ENCODE assay signal across 8 cellular contexts in genomic region chr12:52903855-52904508, GRCh38. TPM values are rescaled to one million over a fixed set of nuclear protein-coding genes. Genes with fewer than 3 reads are reported as not detected.
A peak's percentile ranks its signal among the peaks of the same experiment; 100 is the strongest.
DNase-seq lines count a peak whose midpoint lies in the region; ATAC-seq and TF ChIP-seq lines count a peak whose summit lies in the region.

No MANE protein-coding gene starts in this region.

- H3K9me3 ChIP-seq in Karpas-422 (ENCODE audit: low read length), result no peaks in the 10 kb centered on the region

- no peaks in the 10 kb centered on the region for H3K9me3 Mint-ChIP-seq in activated CD4-positive, alpha-beta T cell treated with anti-CD3 and anti-CD28 coated beads, Interleukin-2, amount 10 ng/mL, durations not matched to agents 24 days and 14 days
- no peaks in the 10 kb centered on the region for H3K9me3 Mint-ChIP-seq in naive thymus-derived CD8-positive, alpha-beta T cell

- no peaks in the 10 kb centered on the region for H3K79me2 ChIP-seq in Karpas-422 (ENCODE audit: low read length)

- ATAC-seq in naive thymus-derived CD8-positive, alpha-beta T cell, result peak; percentile 60 to 71

- H4K20me1 ChIP-seq in Karpas-422 (ENCODE audit: insufficient read depth, low read depth, low read length), result no peaks in the 10 kb centered on the region

- DNase-seq in SHP77 (lab: John Stamatoyannopoulos, UW) (peak; percentile 46 to 49), SHP77 treated with DMSO at 0.1 percent for 48 hours (lab: John Stamatoyannopoulos, UW) (no peak), epithelial cell of esophagus (ENCODE audit: low read depth) (no peak), Karpas-422 (no peak), cerebellar cortex (ENCODE audit: low spot score) (no peak)
- peak; percentile 70 for DNase-seq in activated CD4-positive, alpha-beta T cell treated with anti-CD3 and anti-CD28 coated beads, Interleukin-2, amount 10 ng/mL, durations not matched to agents 24 days and 14 days
- peak in 8 of 10 donors; percentile 13 to 51 (median 28) for DNase-seq in naive thymus-derived CD8-positive, alpha-beta T cell

- TF ChIP-seq CTCF in epithelial cell of esophagus (IDR thresholded peaks at IDR 0.05; ENCODE audit: insufficient read depth, low read depth, low read length, missing control alignments), result no peak

- peak overlapping the region; percentile 72 for H3K4me3 ChIP-seq in epithelial cell of esophagus (ENCODE audit: low read length)
- no peak overlapping the region for H3K4me3 ChIP-seq in Karpas-422 (ENCODE audit: low read length)

- intact Hi-C loops in activated CD4-positive, alpha-beta T cell treated with anti-CD3 and anti-CD28 coated beads, Interleukin-2, amount 10 ng/mL, durations not matched to agents 24 days and 14 days (cut with micrococcal nuclease), result no loop called here

- H3K27ac ChIP-seq in Karpas-422 (ENCODE audit: low read length), result no peak overlapping the region

- H3K4me3 Mint-ChIP-seq in activated CD4-positive, alpha-beta T cell treated with anti-CD3 and anti-CD28 coated beads, Interleukin-2, amount 10 ng/mL, durations not matched to agents 24 days and 14 days, result peak overlapping the region; percentile 57
- H3K4me3 Mint-ChIP-seq in naive thymus-derived CD8-positive, alpha-beta T cell, result peak overlapping the region; percentile 65 to 83 (median 78)

- TF ChIP-seq RAD21 in Ishikawa (IDR thresholded peaks at IDR 0.05; ENCODE audit: low read depth), result no peak

- H3K4me1 Mint-ChIP-seq in activated CD4-positive, alpha-beta T cell treated with anti-CD3 and anti-CD28 coated beads, Interleukin-2, amount 10 ng/mL, durations not matched to agents 24 days and 14 days, result peaks cover 3% of the 10 kb centered on the region
- peaks cover 8 to 27% (median 20%) of the 10 kb centered on the region in 4 donors for H3K4me1 Mint-ChIP-seq in naive thymus-derived CD8-positive, alpha-beta T cell

- peak overlapping the region; percentile 67 for H3K27ac Mint-ChIP-seq in activated CD4-positive, alpha-beta T cell treated with anti-CD3 and anti-CD28 coated beads, Interleukin-2, amount 10 ng/mL, durations not matched to agents 24 days and 14 days
- H3K27ac Mint-ChIP-seq in naive thymus-derived CD8-positive, alpha-beta T cell, result peak overlapping the region; percentile 2 to 90 (median 76)

- H3K27me3 ChIP-seq in Karpas-422 (ENCODE audit: low read length), result no peaks in the 10 kb centered on the region

- no peaks in the 10 kb centered on the region for H3K36me3 Mint-ChIP-seq in activated CD4-positive, alpha-beta T cell treated with anti-CD3 and anti-CD28 coated beads, Interleukin-2, amount 10 ng/mL, durations not matched to agents 24 days and 14 days (ENCODE audit: low read depth)
- H3K36me3 Mint-ChIP-seq in naive thymus-derived CD8-positive, alpha-beta T cell, result no peaks in the 10 kb centered on the region

- H3K27me3 Mint-ChIP-seq in activated CD4-positive, alpha-beta T cell treated with anti-CD3 and anti-CD28 coated beads, Interleukin-2, amount 10 ng/mL, durations not matched to agents 24 days and 14 days, result peaks cover 6% of the 10 kb centered on the region
- peaks cover 0 to 2% (median 0%) of the 10 kb centered on the region in 5 donors for H3K27me3 Mint-ChIP-seq in naive thymus-derived CD8-positive, alpha-beta T cell

- H3K4me1 ChIP-seq in Karpas-422 (ENCODE audit: low read length), result no peaks in the 10 kb centered on the region

- no peak overlapping the region for H3K4me2 ChIP-seq in Karpas-422 (ENCODE audit: low read depth, low read length, poor library complexity, severe bottlenecking)

- no peak overlapping the region for H2AFZ ChIP-seq in Karpas-422 (ENCODE audit: low read length)

- no peak for TF ChIP-seq EP300 in Ishikawa (IDR thresholded peaks at IDR 0.05; ENCODE audit: borderline replicate concordance)

- POLR2A ChIA-PET in naive thymus-derived CD8-positive, alpha-beta T cell (lab: Charles Lee), result no interaction called here

- H3K36me3 ChIP-seq in Karpas-422 (ENCODE audit: insufficient read depth, low read length), result no peaks in the 10 kb centered on the region

- H3K9me2 ChIP-seq in Karpas-422 (replicated peaks; ENCODE audit: insufficient read depth, low read length), result no peaks in the 10 kb centered on the region

- no peak overlapping the region for H3K9ac ChIP-seq in Karpas-422 (ENCODE audit: low read length)

TF ChIP-seq in Ishikawa, 13 proteins besides CTCF, POLR2A, EP300 and RAD21:
- no peak for TF ChIP-seq ZBTB7A (IDR thresholded peaks at IDR 0.05; ENCODE audit: low read depth)
- TF ChIP-seq TCF12 (IDR thresholded peaks at IDR 0.05; ENCODE audit: low read depth), result peak; percentile 54; the same call in 1 of the 2 replicates
- peak; percentile 82 for TF ChIP-seq EGR1 (IDR thresholded peaks at IDR 0.05)
TF ChIP-seq in Ishikawa: peak in this region for 2.

RNA-seq across cellular contexts. Expression of gene KRT8, which starts 0.9 kb away (rescaled TPM):
- 0.51 TPM in 1 of 2 replicates, not detected in the other for total RNA-seq in activated CD4-positive, alpha-beta T cell treated with anti-CD3 and anti-CD28 coated beads, Interleukin-2, amount 10 ng/mL, durations not matched to agents 24 days and 14 days
- under 1 TPM; 0.52 to 0.66 TPM for total RNA-seq in naive thymus-derived CD8-positive, alpha-beta T cell
- not detected for polyA plus RNA-seq in naive thymus-derived CD8-positive, alpha-beta T cell
- total RNA-seq in Karpas-422 (2014; rRNA removed; shearing (Covaris generic); ENCODE audit: low replicate concordance), result not detected in 2 replicates

RNA-seq across cellular contexts. Expression of gene KRT18, which starts 44.9 kb away (rescaled TPM):
- 2.4 and 2.7 TPM in 2 replicates for total RNA-seq in activated CD4-positive, alpha-beta T cell treated with anti-CD3 and anti-CD28 coated beads, Interleukin-2, amount 10 ng/mL, durations not matched to agents 24 days and 14 days
- 10 to 100 TPM in 1 of 2 experiments, 1 to 10 TPM in 1; 9.7 to 10.6 TPM for total RNA-seq in naive thymus-derived CD8-positive, alpha-beta T cell
- polyA plus RNA-seq in naive thymus-derived CD8-positive, alpha-beta T cell, result 1 to 10 TPM; 3.5 to 9.3 (median 9.0) TPM
- not detected in 2 replicates for total RNA-seq in Karpas-422 (2014; rRNA removed; shearing (Covaris generic); ENCODE audit: low replicate concordance)

RNA-seq across cellular contexts. Expression of gene KRT78, which starts 55.2 kb away (rescaled TPM):
- total RNA-seq in activated CD4-positive, alpha-beta T cell treated with anti-CD3 and anti-CD28 coated beads, Interleukin-2, amount 10 ng/mL, durations not matched to agents 24 days and 14 days, result not detected in 2 replicates
- not detected for total RNA-seq in naive thymus-derived CD8-positive, alpha-beta T cell
- not detected for polyA plus RNA-seq in naive thymus-derived CD8-positive, alpha-beta T cell
- total RNA-seq in Karpas-422 (2014; rRNA removed; shearing (Covaris generic); ENCODE audit: low replicate concordance), result not detected in 2 replicates

Comparison
In these comparisons a context has a peak if more than half of its experiments do, and no peak if none do; other contexts are left out.
1. DNase-seq: peak in SHP77 (2 of 2), activated CD4-positive, alpha-beta T cell treated with anti-CD3 and anti-CD28 coated beads, Interleukin-2, amount 10 ng/mL, durations not matched to agents 24 days and 14 days (single experiment) and naive thymus-derived CD8-positive, alpha-beta T cell (8 of 10); none in SHP77 treated with DMSO at 0.1 percent for 48 hours (single experiment), epithelial cell of esophagus (single experiment), Karpas-422 (single experiment) and cerebellar cortex (single experiment).